In genomic region chr17:51347851-51348584, GRCh38 we compare ENCODE assay signal across 28 cellular contexts.
DNase-seq lines count a peak whose midpoint lies in the region; ATAC-seq, FAIRE-seq and TF ChIP-seq lines count a peak whose summit lies in the region.
"Had no signal": no experiment of that assay in that cellular context is flagged by ENCODE, and none has a peak within 500 bp of the region (broad histone marks: within the 10 kb centered on the region; RNA-seq: fewer than 3 reads in every experiment).

No MANE protein-coding gene starts in this region.

- DNase-seq in A549 (ENCODE audit: low read depth in 1 of 2, low spot score in 1 of 2) (no peak), RPMI7951 (ENCODE audit: low read depth) (peak; percentile 42), progenitor cell of endocrine pancreas (ENCODE audit: low spot score, unreplicated experiment) (no peak), Caco-2 (no peak), NCI-H1436 (lab: John Stamatoyannopoulos, UW) (no peak)
- DNase-seq in stimulated activated naive B cell treated with anti-CD40 and anti-IgM and Interleukin-4, amounts not matched to agents 10 μg/mL and 1 μg/mL and 100 μg/mL, for 72 hours: no peak
- DNase-seq: AML-193; CD4-positive, alpha-beta T cell; DMS79; EL; GDM1; GOT3; HFFc6; IMR-90; KG1; MM.1S; NCI-H1694; NCI-H2029 treated with DMSO at 0.1 percent for 48 hours; NCI-H69; PC-3; Right ventricle myocardium superior; RPMI8226 had no signal

- H3K27me3 Mint-ChIP-seq in progenitor cell of endocrine pancreas: peaks cover 7% of the 10 kb centered on the region
- H3K27me3 Mint-ChIP-seq in Caco-2 (ENCODE audit: insufficient read depth, unreplicated experiment): peaks cover 13% of the 10 kb centered on the region
- H3K27me3 Mint-ChIP-seq in stimulated activated naive B cell treated with anti-CD40 and anti-IgM and Interleukin-4, amounts not matched to agents 10 μg/mL and 1 μg/mL and 100 μg/mL, for 72 hours: peaks cover 34 to 44% of the 10 kb centered on the region in 2 donors

- H3K4me1 ChIP-seq in A549: no peaks in the 10 kb centered on the region
- H3K4me1 ChIP-seq in Caco-2: no peaks in the 10 kb centered on the region
- H3K4me1 ChIP-seq: HAP-1, SJSA1 had no signal

- FAIRE-seq in A549 (lab: Jason Lieb, UNC): peak; percentile 61
- FAIRE-seq: GM12878 had no signal

- H3K9me3 Mint-ChIP-seq in progenitor cell of endocrine pancreas (ENCODE audit: low read depth): no peaks in the 10 kb centered on the region
- H3K9me3 Mint-ChIP-seq in Caco-2 (ENCODE audit: unreplicated experiment): no peaks in the 10 kb centered on the region
- H3K9me3 Mint-ChIP-seq in stimulated activated naive B cell treated with anti-CD40 and anti-IgM and Interleukin-4, amounts not matched to agents 10 μg/mL and 1 μg/mL and 100 μg/mL, for 72 hours: no peaks in the 10 kb centered on the region
- H3K9me3 Mint-ChIP-seq: CD4-positive, alpha-beta T cell; HFFc6 had no signal

- no TSS peak for BruUV-seq in Caco-2 (replicated peaks; lab: Mats Ljungman, UMichigan)

- CTCF ChIA-PET in A549 (lab: Yijun Ruan, JAX) (no interaction called here), Caco-2 (lab: Charles Lee) (no interaction called here)

- H3K27me3 ChIP-seq in Caco-2 (replicated peaks; ENCODE audit: control insufficient read depth, insufficient read depth, low read length): no peaks in the 10 kb centered on the region
- H3K27me3 ChIP-seq: BLaER1 treated with 17β-estradiol and CSF1 and Interleukin-3, amounts not matched to agents 10 nM and 100 nM had no signal

- ATAC-seq in A549 (no peak), GM21528 (IDR thresholded peaks at IDR 0.05; ENCODE audit: low FRiP score, unreplicated experiment) (no peak)
- no peak for ATAC-seq in stimulated activated naive B cell treated with anti-CD40 and anti-IgM and Interleukin-4, amounts not matched to agents 10 μg/mL and 1 μg/mL and 100 μg/mL, for 72 hours (replicated peaks)
- ATAC-seq: GM12878, PC-3 had no signal

- TF ChIP-seq RAD21 in A549 (conservative IDR thresholded peaks at IDR 0.05 in 1 of 2, IDR thresholded peaks at IDR 0.05 in 1 of 2): no peak

- TF ChIP-seq CTCF in A549 (IDR thresholded peaks at IDR 0.05): no peak
- no peak for TF ChIP-seq CTCF in progenitor cell of endocrine pancreas (IDR thresholded peaks at IDR 0.05; ENCODE audit: unreplicated experiment)
- TF ChIP-seq CTCF in Caco-2 (IDR thresholded peaks at IDR 0.05; ENCODE audit: insufficient read depth in 1 of 2, low read depth in 1 of 2, low read length in 1 of 2, severe bottlenecking in 1 of 2, unreplicated experiment in 1 of 2): no peak

- intact Hi-C loops in Caco-2 (cut with micrococcal nuclease; ENCODE audit: unreplicated experiment): no loop called here

- H3K4me1 Mint-ChIP-seq in progenitor cell of endocrine pancreas (ENCODE audit: low read depth) (peaks cover 18% of the 10 kb centered on the region), Caco-2 (ENCODE audit: low read depth, unreplicated experiment) (no peaks in the 10 kb centered on the region)
- no peaks in the 10 kb centered on the region for H3K4me1 Mint-ChIP-seq in stimulated activated naive B cell treated with anti-CD40 and anti-IgM and Interleukin-4, amounts not matched to agents 10 μg/mL and 1 μg/mL and 100 μg/mL, for 72 hours

- POLR2A ChIA-PET in A549 (lab: Yijun Ruan, JAX): no interaction called here
- POLR2A ChIA-PET in Caco-2 (lab: Charles Lee): no interaction called here

- no peaks in the 10 kb centered on the region for H3K36me3 ChIP-seq in Caco-2 (ENCODE audit: control insufficient read depth, insufficient read depth, low read length)
- H3K36me3 ChIP-seq: BLaER1 treated with 17β-estradiol and CSF1 and Interleukin-3, amounts not matched to agents 10 nM and 100 nM; HAP-1; SJSA1 had no signal

- no peak overlapping the region for H3K4me3 ChIP-seq in A549
- H3K4me3 ChIP-seq in Caco-2 (ENCODE audit: low read depth, low read length): no peak overlapping the region
- H3K4me3 ChIP-seq: BLaER1 treated with 17β-estradiol and CSF1 and Interleukin-3, amounts not matched to agents 10 nM and 100 nM; GM12878; HAP-1; SJSA1 had no signal

- H3K27ac ChIP-seq in A549: no peak overlapping the region
- peak overlapping the region; percentile 90 for H3K27ac ChIP-seq in cingulate gyrus (ENCODE audit: low read depth, low read length)
- H3K27ac ChIP-seq: BLaER1 treated with 17β-estradiol and CSF1 and Interleukin-3, amounts not matched to agents 10 nM and 100 nM; SJSA1 had no signal

- no peak for TF ChIP-seq EP300 in A549 (IDR thresholded peaks at IDR 0.05)

- no peak overlapping the region for H3K4me2 ChIP-seq in A549
- H3K4me2 ChIP-seq: BLaER1 treated with 17β-estradiol and CSF1 and Interleukin-3, amounts not matched to agents 10 nM and 100 nM had no signal

- no peak for TF ChIP-seq POLR2A in A549 (IDR thresholded peaks at IDR 0.05; ENCODE audit: low read length)

- 47% methylated on average over 5 of the region's 5 CpGs for WGBS in A549 (ENCODE audit: missing lambda C conversion rate)

- H3K9me3 ChIP-seq in A549: 0 out of 3 replicates have a peak, but pooled peaks cover 3% of the 10 kb centered on the region
- no peaks in the 10 kb centered on the region for H3K9me3 ChIP-seq in Caco-2
- H3K9me3 ChIP-seq: BLaER1 treated with 17β-estradiol and CSF1 and Interleukin-3, amounts not matched to agents 10 nM and 100 nM; HAP-1; SJSA1 had no signal

- H3K4me3 Mint-ChIP-seq in progenitor cell of endocrine pancreas (ENCODE audit: low read depth) (no peak overlapping the region), Caco-2 (ENCODE audit: unreplicated experiment) (no peak overlapping the region)
- no peak overlapping the region for H3K4me3 Mint-ChIP-seq in stimulated activated naive B cell treated with anti-CD40 and anti-IgM and Interleukin-4, amounts not matched to agents 10 μg/mL and 1 μg/mL and 100 μg/mL, for 72 hours
- H3K4me3 Mint-ChIP-seq: CD4-positive, alpha-beta T cell; HFFc6 had no signal

- peak overlapping the region; percentile 41 for H3K27ac Mint-ChIP-seq in progenitor cell of endocrine pancreas
- H3K27ac Mint-ChIP-seq in Caco-2 (ENCODE audit: unreplicated experiment): no peak overlapping the region
- no peak overlapping the region for H3K27ac Mint-ChIP-seq in stimulated activated naive B cell treated with anti-CD40 and anti-IgM and Interleukin-4, amounts not matched to agents 10 μg/mL and 1 μg/mL and 100 μg/mL, for 72 hours
- H3K27ac Mint-ChIP-seq: CD4-positive, alpha-beta T cell; HFFc6 had no signal

- H3K36me3 Mint-ChIP-seq in progenitor cell of endocrine pancreas (ENCODE audit: insufficient read depth): no peaks in the 10 kb centered on the region
- no peaks in the 10 kb centered on the region for H3K36me3 Mint-ChIP-seq in Caco-2 (ENCODE audit: insufficient read depth, unreplicated experiment)
- H3K36me3 Mint-ChIP-seq in stimulated activated naive B cell treated with anti-CD40 and anti-IgM and Interleukin-4, amounts not matched to agents 10 μg/mL and 1 μg/mL and 100 μg/mL, for 72 hours: no peaks in the 10 kb centered on the region

TF ChIP-seq in A549, 52 proteins besides CTCF, POLR2A, EP300 and RAD21:
- TF ChIP-seq EHMT2 (IDR thresholded peaks at IDR 0.05; ENCODE audit: low read depth) (no peak), NFE2L2 (conservative IDR thresholded peaks at IDR 0.05; ENCODE audit: low read length) (no peak), KDM1A (IDR thresholded peaks at IDR 0.05; ENCODE audit: low read depth) (no peak)
TF ChIP-seq in A549: peak in this region for 0.
